11 cellular contexts compared by ENCODE assay signal in genomic region chr2:128442053-128442751, GRCh38.
DNase-seq lines count a peak whose midpoint lies in the region; ATAC-seq, FAIRE-seq and TF ChIP-seq lines count a peak whose summit lies in the region.
"Had no signal": no experiment of that assay in that cellular context is flagged by ENCODE, and none has a peak within 500 bp of the region (broad histone marks: within the 10 kb centered on the region; RNA-seq: fewer than 3 reads in every experiment).

No MANE protein-coding gene starts in this region.

- TF ChIP-seq POLR2A in HepG2 (IDR thresholded peaks at IDR 0.05; ENCODE audit: insufficient read depth in 1 of 2, low read depth in 2 of 2, low read length in 2 of 2), result no peak

- H3K9me3 ChIP-seq in HepG2 (ENCODE audit: low read length), result no peaks in the 10 kb centered on the region

- intact Hi-C loops in HepG2 (cut with micrococcal nuclease; ENCODE audit: unreplicated experiment), result no loop called here

- POLR2A ChIA-PET in HepG2 (lab: Yijun Ruan, JAX), result no interaction called here

- H3K4me1 ChIP-seq in HepG2 (ENCODE audit: insufficient read depth, low read length), result peaks cover 21% of the 10 kb centered on the region

- no peak overlapping the region for H3K9ac ChIP-seq in HepG2 (ENCODE audit: insufficient read depth, low read depth, low read length)

- H3K27me3 ChIP-seq in HepG2 (ENCODE audit: control insufficient read depth in 1 of 2, insufficient read depth in 2 of 2, low read length in 2 of 2), result peaks cover 2 to 3% of the 10 kb centered on the region in 2 experiments; a peak in 2 of 5 replicates
- H3K27me3 ChIP-seq: brain microvascular endothelial cell had no signal

- no peaks in the 10 kb centered on the region for H4K20me1 ChIP-seq in HepG2 (ENCODE audit: insufficient read depth, low read length)

- H3K27ac ChIP-seq in HepG2 (ENCODE audit: extremely low read length, insufficient read depth, low read length), result no peak overlapping the region
- H3K27ac ChIP-seq: brain microvascular endothelial cell had no signal

- DNase-seq in activated effector memory CD4-positive, alpha-beta T cell treated with anti-CD3 and anti-CD28 coated beads, Interleukin-2, amount 50 U/mL, for 16 hours, result peak; percentile 55
- DNase-seq in activated effector memory CD4-positive, alpha-beta T cell treated with Interleukin-2 at 50 U/mL for 16 hours, result no peak
- peak; percentile 28 for DNase-seq in activated CD8-positive, alpha-beta memory T cell treated with anti-CD3 and anti-CD28 coated beads, Interleukin-2, amount 50 U/mL, for 48 hours
- DNase-seq in HepG2 (ENCODE audit: low spot score) (peak; percentile 57), ureter (ENCODE audit: low spot score) (peak; percentile 64), hippocampal formation (lab: John Stamatoyannopoulos, UW) (no peak), putamen (ENCODE audit: low spot score) (no peak)
- DNase-seq: brain microvascular endothelial cell had no signal

- H3K36me3 ChIP-seq in HepG2 (replicated peaks in 1 of 2; ENCODE audit: control insufficient read depth in 1 of 2, insufficient read depth in 2 of 2, low read length in 2 of 2), result no peaks in the 10 kb centered on the region
- H3K36me3 ChIP-seq: brain microvascular endothelial cell had no signal

- in situ Hi-C loops in HepG2 (cut with HindIII; ENCODE audit: extremely low pct_ligation_motif_present, low pct_unique_long_range_greater_than_20kb), result no loop called here

- 32% methylated on average over 8 of the region's 8 CpGs for WGBS in HepG2 (ENCODE audit: low lambda C conversion rate)

- peak; percentile 71 for FAIRE-seq in HepG2 (lab: Jason Lieb, UNC)
- FAIRE-seq: RCC 7860 had no signal

- H3K4me3 ChIP-seq in HepG2 (replicated peaks in 1 of 3; ENCODE audit: insufficient read depth in 1 of 3, low read depth in 2 of 3, low read length in 3 of 3), result peak overlapping the region in 2 of 3 experiments; percentile 2 to 15; a peak in 3 of 6 replicates

- H3K4me2 ChIP-seq in HepG2 (ENCODE audit: low read depth, low read length), result peak overlapping the region; percentile 54

- no peaks in the 10 kb centered on the region for H3K79me2 ChIP-seq in HepG2 (ENCODE audit: insufficient read depth, low read length)

- no peak overlapping the region for H2AFZ ChIP-seq in HepG2 (ENCODE audit: low read length)

- no TSS peak for BruUV-seq in HepG2 (replicated peaks; lab: Mats Ljungman, UMichigan)

- ATAC-seq in HepG2 (peak; percentile 5; the same call in 2 of the 3 replicates), HG02970 (IDR thresholded peaks at IDR 0.05; ENCODE audit: low FRiP score, unreplicated experiment) (no peak)
- ATAC-seq: naive thymus-derived CD8-positive, alpha-beta T cell had no signal

- no peak for TF ChIP-seq EP300 in HepG2 (IDR thresholded peaks at IDR 0.05; ENCODE audit: low read depth in 2 of 2, low read length in 2 of 2)
- TF ChIP-seq EP300 in HepG2 (CRISPR knock-in tag; IDR thresholded peaks at IDR 0.05; ENCODE audit: borderline replicate concordance), result no peak

- CTCF ChIA-PET in HepG2 (lab: Yijun Ruan, JAX; ENCODE audit: low intra/inter-chr PET ratio, low total read pairs), result no interaction called here

- no peak for TF ChIP-seq RAD21 in HepG2 (CRISPR knock-in tag; IDR thresholded peaks at IDR 0.05)

- no peak for TF ChIP-seq CTCF in HepG2 (CRISPR knock-in tag; IDR thresholded peaks at IDR 0.05)

TF ChIP-seq in HepG2, 621 proteins besides CTCF, POLR2A, EP300 and RAD21 (continues in another document):
- no peak for TF ChIP-seq ZNF501 (CRISPR knock-in tag; IDR thresholded peaks at IDR 0.05)
- no peak for TF ChIP-seq HCFC1 (IDR thresholded peaks at IDR 0.05; ENCODE audit: low read depth, low read length)
- no peak for TF ChIP-seq ZNF614 (CRISPR knock-in tag; IDR thresholded peaks at IDR 0.05; ENCODE audit: borderline replicate concordance)
- no peak for TF ChIP-seq TEAD3 (CRISPR knock-in tag; optimal IDR thresholded peaks at IDR 0.05; ENCODE audit: borderline replicate concordance)
- TF ChIP-seq, protein P1, sequence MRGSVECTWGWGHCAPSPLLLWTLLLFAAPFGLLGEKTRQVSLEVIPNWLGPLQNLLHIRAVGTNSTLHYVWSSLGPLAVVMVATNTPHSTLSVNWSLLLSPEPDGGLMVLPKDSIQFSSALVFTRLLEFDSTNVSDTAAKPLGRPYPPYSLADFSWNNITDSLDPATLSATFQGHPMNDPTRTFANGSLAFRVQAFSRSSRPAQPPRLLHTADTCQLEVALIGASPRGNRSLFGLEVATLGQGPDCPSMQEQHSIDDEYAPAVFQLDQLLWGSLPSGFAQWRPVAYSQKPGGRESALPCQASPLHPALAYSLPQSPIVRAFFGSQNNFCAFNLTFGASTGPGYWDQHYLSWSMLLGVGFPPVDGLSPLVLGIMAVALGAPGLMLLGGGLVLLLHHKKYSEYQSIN (CRISPR knock-in tag; IDR thresholded peaks at IDR 0.05; ENCODE audit: borderline replicate concordance), result no peak
- TF ChIP-seq, protein P2, sequence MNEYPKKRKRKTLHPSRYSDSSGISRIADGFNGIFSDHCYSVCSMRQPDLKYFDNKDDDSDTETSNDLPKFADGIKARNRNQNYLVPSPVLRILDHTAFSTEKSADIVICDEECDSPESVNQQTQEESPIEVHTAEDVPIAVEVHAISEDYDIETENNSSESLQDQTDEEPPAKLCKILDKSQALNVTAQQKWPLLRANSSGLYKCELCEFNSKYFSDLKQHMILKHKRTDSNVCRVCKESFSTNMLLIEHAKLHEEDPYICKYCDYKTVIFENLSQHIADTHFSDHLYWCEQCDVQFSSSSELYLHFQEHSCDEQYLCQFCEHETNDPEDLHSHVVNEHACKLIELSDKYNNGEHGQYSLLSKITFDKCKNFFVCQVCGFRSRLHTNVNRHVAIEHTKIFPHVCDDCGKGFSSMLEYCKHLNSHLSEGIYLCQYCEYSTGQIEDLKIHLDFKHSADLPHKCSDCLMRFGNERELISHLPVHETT (CRISPR knock-in tag; conservative IDR thresholded peaks at IDR 0.05), result no peak
- no peak for TF ChIP-seq SPEN (CRISPR knock-in tag; IDR thresholded peaks at IDR 0.05; ENCODE audit: low read depth)
- no peak for TF ChIP-seq HNRNPK (IDR thresholded peaks at IDR 0.05; ENCODE audit: low read depth, low read length, poor library complexity, severe bottlenecking)
- no peak for TF ChIP-seq ZFP62 (CRISPR knock-in tag; IDR thresholded peaks at IDR 0.05)
- no peak for TF ChIP-seq ZNF781 (CRISPR knock-in tag; IDR thresholded peaks at IDR 0.05; ENCODE audit: borderline replicate concordance, not compliant biosample characterization)
- TF ChIP-seq SOX6 (IDR thresholded peaks at IDR 0.05), result no peak
- peak; percentile 44; the same call in 1 of the 2 replicates for TF ChIP-seq SOX6 (CRISPR knock-in tag; IDR thresholded peaks at IDR 0.05)
- no peak for TF ChIP-seq ARID2 (CRISPR knock-in tag; IDR thresholded peaks at IDR 0.05; ENCODE audit: borderline replicate concordance)
- no peak for TF ChIP-seq ZNF274 (CRISPR knock-in tag; IDR thresholded peaks at IDR 0.05)
- no peak for TF ChIP-seq RXRA (CRISPR knock-in tag; IDR thresholded peaks at IDR 0.05)
- TF ChIP-seq YEATS4 (CRISPR knock-in tag; IDR thresholded peaks at IDR 0.05; ENCODE audit: borderline replicate concordance), result no peak
- no peak for TF ChIP-seq TAF1 (CRISPR knock-in tag; IDR thresholded peaks at IDR 0.05)
- TF ChIP-seq NCOR1 (IDR thresholded peaks at IDR 0.05; ENCODE audit: borderline replicate concordance, low read length), result peak; percentile 48; the same call in 1 of the 2 replicates
- no peak for TF ChIP-seq ZNF782 (CRISPR knock-in tag; IDR thresholded peaks at IDR 0.05; ENCODE audit: borderline replicate concordance)
- TF ChIP-seq NCOA1 (CRISPR knock-in tag; IDR thresholded peaks at IDR 0.05), result no peak
- peak; percentile 32; the same call in 1 of the 2 replicates for TF ChIP-seq PHF21A (CRISPR knock-in tag; IDR thresholded peaks at IDR 0.05)
- TF ChIP-seq CENPBD1 (CRISPR knock-in tag; IDR thresholded peaks at IDR 0.05; ENCODE audit: borderline replicate concordance, low read depth), result no peak
- TF ChIP-seq EZH2 (conservative IDR thresholded peaks at IDR 0.05; ENCODE audit: low read depth, low read length), result no peak
- peak; percentile 69 for TF ChIP-seq BHLHE40 (IDR thresholded peaks at IDR 0.05; ENCODE audit: low read length)
- no peak for TF ChIP-seq ZNF550 (CRISPR knock-in tag; IDR thresholded peaks at IDR 0.05; ENCODE audit: borderline replicate concordance)
- TF ChIP-seq PHF5A (CRISPR knock-in tag; IDR thresholded peaks at IDR 0.05; ENCODE audit: low read depth, unreplicated experiment), result no peak
- TF ChIP-seq ZNF362 (CRISPR knock-in tag; IDR thresholded peaks at IDR 0.05; ENCODE audit: borderline replicate concordance), result no peak
- no peak for TF ChIP-seq IRF1 (CRISPR knock-in tag; IDR thresholded peaks at IDR 0.05; ENCODE audit: low read depth)
- TF ChIP-seq ZBTB38 (CRISPR knock-in tag; IDR thresholded peaks at IDR 0.05), result no peak
- no peak for TF ChIP-seq IRX3 (CRISPR knock-in tag; IDR thresholded peaks at IDR 0.05; ENCODE audit: borderline replicate concordance, low read depth)
- peak; percentile 36; the same call in 1 of the 2 replicates for TF ChIP-seq SOX5 (CRISPR knock-in tag; IDR thresholded peaks at IDR 0.05; ENCODE audit: borderline replicate concordance)

Comparison
In these comparisons a context has a peak if more than half of its experiments do, and no peak if none do; other contexts are left out.
1. DNase-seq: peak in activated effector memory CD4-positive, alpha-beta T cell treated with anti-CD3 and anti-CD28 coated beads, Interleukin-2, amount 50 U/mL, for 16 hours (single experiment), activated CD8-positive, alpha-beta memory T cell treated with anti-CD3 and anti-CD28 coated beads, Interleukin-2, amount 50 U/mL, for 48 hours (single experiment), HepG2 (single experiment) and ureter (single experiment); none in activated effector memory CD4-positive, alpha-beta T cell treated with Interleukin-2 at 50 U/mL for 16 hours (single experiment), hippocampal formation (0 of 2) and putamen (single experiment).